ENCODE assay signal across 1 cellular context in genomic region chr6:33950891-33951889, GRCh38.
TF ChIP-seq lines count a peak whose summit lies in the region.

No MANE protein-coding gene starts in this region.

TF ChIP-seq in WTC11, 78 proteins besides CTCF, POLR2A, EP300 and RAD21 (continued from another document):
- TF ChIP-seq, protein P1, sequence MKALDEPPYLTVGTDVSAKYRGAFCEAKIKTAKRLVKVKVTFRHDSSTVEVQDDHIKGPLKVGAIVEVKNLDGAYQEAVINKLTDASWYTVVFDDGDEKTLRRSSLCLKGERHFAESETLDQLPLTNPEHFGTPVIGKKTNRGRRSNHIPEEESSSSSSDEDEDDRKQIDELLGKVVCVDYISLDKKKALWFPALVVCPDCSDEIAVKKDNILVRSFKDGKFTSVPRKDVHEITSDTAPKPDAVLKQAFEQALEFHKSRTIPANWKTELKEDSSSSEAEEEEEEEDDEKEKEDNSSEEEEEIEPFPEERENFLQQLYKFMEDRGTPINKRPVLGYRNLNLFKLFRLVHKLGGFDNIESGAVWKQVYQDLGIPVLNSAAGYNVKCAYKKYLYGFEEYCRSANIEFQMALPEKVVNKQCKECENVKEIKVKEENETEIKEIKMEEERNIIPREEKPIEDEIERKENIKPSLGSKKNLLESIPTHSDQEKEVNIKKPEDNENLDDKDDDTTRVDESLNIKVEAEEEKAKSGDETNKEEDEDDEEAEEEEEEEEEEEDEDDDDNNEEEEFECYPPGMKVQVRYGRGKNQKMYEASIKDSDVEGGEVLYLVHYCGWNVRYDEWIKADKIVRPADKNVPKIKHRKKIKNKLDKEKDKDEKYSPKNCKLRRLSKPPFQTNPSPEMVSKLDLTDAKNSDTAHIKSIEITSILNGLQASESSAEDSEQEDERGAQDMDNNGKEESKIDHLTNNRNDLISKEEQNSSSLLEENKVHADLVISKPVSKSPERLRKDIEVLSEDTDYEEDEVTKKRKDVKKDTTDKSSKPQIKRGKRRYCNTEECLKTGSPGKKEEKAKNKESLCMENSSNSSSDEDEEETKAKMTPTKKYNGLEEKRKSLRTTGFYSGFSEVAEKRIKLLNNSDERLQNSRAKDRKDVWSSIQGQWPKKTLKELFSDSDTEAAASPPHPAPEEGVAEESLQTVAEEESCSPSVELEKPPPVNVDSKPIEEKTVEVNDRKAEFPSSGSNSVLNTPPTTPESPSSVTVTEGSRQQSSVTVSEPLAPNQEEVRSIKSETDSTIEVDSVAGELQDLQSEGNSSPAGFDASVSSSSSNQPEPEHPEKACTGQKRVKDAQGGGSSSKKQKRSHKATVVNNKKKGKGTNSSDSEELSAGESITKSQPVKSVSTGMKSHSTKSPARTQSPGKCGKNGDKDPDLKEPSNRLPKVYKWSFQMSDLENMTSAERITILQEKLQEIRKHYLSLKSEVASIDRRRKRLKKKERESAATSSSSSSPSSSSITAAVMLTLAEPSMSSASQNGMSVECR (CRISPR knock-in tag; IDR thresholded peaks at IDR 0.05; ENCODE audit: borderline replicate concordance) = no peak
- TF ChIP-seq CREB1 (CRISPR knock-in tag; IDR thresholded peaks at IDR 0.05) (no peak), JUN (CRISPR knock-in tag; IDR thresholded peaks at IDR 0.05) (no peak), NR1H2 (CRISPR knock-in tag; IDR thresholded peaks at IDR 0.05) (no peak), ZNF263 (CRISPR knock-in tag; IDR thresholded peaks at IDR 0.05; ENCODE audit: low read depth) (no peak), E2F1 (CRISPR knock-in tag; IDR thresholded peaks at IDR 0.05) (no peak), NFATC4 (CRISPR knock-in tag; IDR thresholded peaks at IDR 0.05) (no peak), FOXK1 (CRISPR knock-in tag; IDR thresholded peaks at IDR 0.05) (no peak), ZBTB21 (CRISPR knock-in tag; IDR thresholded peaks at IDR 0.05; ENCODE audit: borderline replicate concordance) (no peak)
- TF ChIP-seq, protein P2, sequence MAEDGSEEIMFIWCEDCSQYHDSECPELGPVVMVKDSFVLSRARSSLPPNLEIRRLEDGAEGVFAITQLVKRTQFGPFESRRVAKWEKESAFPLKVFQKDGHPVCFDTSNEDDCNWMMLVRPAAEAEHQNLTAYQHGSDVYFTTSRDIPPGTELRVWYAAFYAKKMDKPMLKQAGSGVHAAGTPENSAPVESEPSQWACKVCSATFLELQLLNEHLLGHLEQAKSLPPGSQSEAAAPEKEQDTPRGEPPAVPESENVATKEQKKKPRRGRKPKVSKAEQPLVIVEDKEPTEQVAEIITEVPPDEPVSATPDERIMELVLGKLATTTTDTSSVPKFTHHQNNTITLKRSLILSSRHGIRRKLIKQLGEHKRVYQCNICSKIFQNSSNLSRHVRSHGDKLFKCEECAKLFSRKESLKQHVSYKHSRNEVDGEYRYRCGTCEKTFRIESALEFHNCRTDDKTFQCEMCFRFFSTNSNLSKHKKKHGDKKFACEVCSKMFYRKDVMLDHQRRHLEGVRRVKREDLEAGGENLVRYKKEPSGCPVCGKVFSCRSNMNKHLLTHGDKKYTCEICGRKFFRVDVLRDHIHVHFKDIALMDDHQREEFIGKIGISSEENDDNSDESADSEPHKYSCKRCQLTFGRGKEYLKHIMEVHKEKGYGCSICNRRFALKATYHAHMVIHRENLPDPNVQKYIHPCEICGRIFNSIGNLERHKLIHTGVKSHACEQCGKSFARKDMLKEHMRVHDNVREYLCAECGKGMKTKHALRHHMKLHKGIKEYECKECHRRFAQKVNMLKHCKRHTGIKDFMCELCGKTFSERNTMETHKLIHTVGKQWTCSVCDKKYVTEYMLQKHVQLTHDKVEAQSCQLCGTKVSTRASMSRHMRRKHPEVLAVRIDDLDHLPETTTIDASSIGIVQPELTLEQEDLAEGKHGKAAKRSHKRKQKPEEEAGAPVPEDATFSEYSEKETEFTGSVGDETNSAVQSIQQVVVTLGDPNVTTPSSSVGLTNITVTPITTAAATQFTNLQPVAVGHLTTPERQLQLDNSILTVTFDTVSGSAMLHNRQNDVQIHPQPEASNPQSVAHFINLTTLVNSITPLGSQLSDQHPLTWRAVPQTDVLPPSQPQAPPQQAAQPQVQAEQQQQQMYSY (CRISPR knock-in tag; IDR thresholded peaks at IDR 0.05) = no peak
